ENCODE assay signal across 1 cellular context in the genomic region with DNA sequence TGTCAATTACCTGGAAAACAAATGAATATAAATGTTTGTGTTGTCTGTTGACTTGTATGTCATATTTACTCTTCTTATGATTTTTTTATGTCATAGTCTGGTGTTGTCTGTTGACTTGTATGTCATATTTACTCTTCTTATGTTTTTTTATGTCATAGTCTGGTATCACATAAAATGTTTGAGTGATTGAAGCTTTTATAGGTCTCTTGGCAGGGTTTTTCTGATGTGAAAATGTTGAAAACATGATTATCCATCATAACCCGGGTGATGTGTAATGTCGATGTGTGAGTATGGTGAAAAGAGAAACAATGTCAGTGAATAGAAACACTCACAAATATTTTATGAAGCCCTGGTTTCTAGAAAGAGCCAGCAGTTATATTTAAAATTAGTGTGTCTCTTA.
A peak's percentile ranks its signal among the peaks of the same experiment; 100 is the strongest.
TF ChIP-seq lines count a peak whose summit lies in the region.

No MANE protein-coding gene starts in this region.

TF ChIP-seq in HEK293, 187 proteins besides CTCF, POLR2A, EP300 and RAD21 (continued from another document):
- peak; percentile 75 for TF ChIP-seq PRDM6 (tag by site-specific recombination; IDR thresholded peaks at IDR 0.05)
